Comparison of ENCODE assay signal across 8 cellular contexts in genomic region chr11:64858467-64859401, GRCh38. TPM values are rescaled to one million over a fixed set of nuclear protein-coding genes. Genes with fewer than 3 reads are reported as not detected.
A peak's percentile ranks its signal among the peaks of the same experiment; 100 is the strongest.
DNase-seq lines count a peak whose midpoint lies in the region; ATAC-seq and TF ChIP-seq lines count a peak whose summit lies in the region.

No MANE protein-coding gene starts in this region.

- peak overlapping the region in 1 of 4 donors; percentile 7 for H3K4me3 ChIP-seq in stomach

- H3K36me3 ChIP-seq in stomach = peaks cover 30 to 43% (median 39%) of the 10 kb centered on the region in 4 donors

- no peaks in the 10 kb centered on the region for H3K9me3 ChIP-seq in stomach

- H3K4me1 ChIP-seq in stomach = peaks cover 81 to 98% (median 84%) of the 10 kb centered on the region in 4 donors

- TF ChIP-seq CTCF in stomach (IDR thresholded peaks at IDR 0.05) = no peak

- no peak for TF ChIP-seq EP300 in stomach (IDR thresholded peaks at IDR 0.05)

- peak; percentile 65 for DNase-seq in T-helper 22 cell (ENCODE audit: low read depth)
- peak; percentile 57 for DNase-seq in stomach
- no peak for DNase-seq in KG1 (lab: John Stamatoyannopoulos, UW)
- DNase-seq in anterior cingulate cortex (lab: John Stamatoyannopoulos, UW) = no peak
- no peak for DNase-seq in glomerular visceral epithelial cell (ENCODE audit: extremely low spot score)

- no peaks in the 10 kb centered on the region for H3K27me3 ChIP-seq in stomach

- 56 to 73% (median 73%) methylated on average over 16 to 20 of the region's 20 CpGs for WGBS in stomach, 5 donors

- peak; percentile 19 for ATAC-seq in GM21737 (IDR thresholded peaks at IDR 0.05; ENCODE audit: unreplicated experiment)
- peak; percentile 9 for ATAC-seq in esophagus mucosa
- no peak for ATAC-seq in HG03025 (IDR thresholded peaks at IDR 0.05; ENCODE audit: low FRiP score, unreplicated experiment)

- no peak for TF ChIP-seq POLR2A in stomach (IDR thresholded peaks at IDR 0.05)

- peak overlapping the region; percentile 9 to 94 (median 92) for H3K27ac ChIP-seq in stomach

- intact Hi-C loops in stomach (cut with DNase I; ENCODE audit: low total_unique reads) = no loop called here

RNA-seq across cellular contexts. Expression of gene CDC42BPG, which starts 14.3 kb away (rescaled TPM):
- 20.5 TPM for total RNA-seq in esophagus mucosa
- total RNA-seq in stomach = 10 to 100 TPM; 10.3 to 66.5 (median 53.3) TPM
- polyA plus RNA-seq in stomach = 10 to 100 TPM in 2 of 3 donors, 1 to 10 TPM in 1; 8.9 to 20.0 (median 10.9) TPM

RNA-seq across cellular contexts. Expression of gene EHD1, which starts 19.7 kb away (rescaled TPM):
- 25.6 TPM for total RNA-seq in esophagus mucosa
- total RNA-seq in stomach = 100 to 1,000 TPM in 2 of 5 donors, 10 to 100 TPM in 3; 23.3 to 160 (median 56.2) TPM
- 10 to 100 TPM; 17.9 to 24.6 (median 19.4) TPM for polyA plus RNA-seq in stomach

RNA-seq across cellular contexts. Expression of gene MEN1, which starts 48.4 kb away (rescaled TPM):
- 15.6 TPM for total RNA-seq in esophagus mucosa
- total RNA-seq in stomach = 10 to 100 TPM in 4 of 5 donors, 1 to 10 TPM in 1; 9.4 to 62.5 (median 16.9) TPM
- 10 to 100 TPM; 12.9 to 16.4 (median 13.6) TPM for polyA plus RNA-seq in stomach

RNA-seq across cellular contexts. Expression of gene MAP4K2, which starts 55.7 kb away (rescaled TPM):
- total RNA-seq in esophagus mucosa (5.4 TPM), stomach (10 to 100 TPM in 2 of 5 donors, 1 to 10 TPM in 3; 2.3 to 66.9 (median 9.0) TPM)
- 10 to 100 TPM; 13.0 to 20.9 (median 13.8) TPM for polyA plus RNA-seq in stomach

RNA-seq across cellular contexts. Expression of gene ATG2A, which starts 58.3 kb away (rescaled TPM):
- 10.7 TPM for total RNA-seq in esophagus mucosa
- total RNA-seq in stomach = 10 to 100 TPM; 14.3 to 77.6 (median 46.1) TPM
- polyA plus RNA-seq in stomach = 10 to 100 TPM; 12.2 to 18.7 (median 16.3) TPM

Comparison
In these comparisons a context has a peak if more than half of its experiments do, and no peak if none do; other contexts are left out.
1. DNase-seq: peak in T-helper 22 cell (single experiment) and stomach (single experiment); none in KG1 (single experiment), anterior cingulate cortex (0 of 58) and glomerular visceral epithelial cell (single experiment).